ENCODE assay signal across 1 cellular context in the genomic region with DNA sequence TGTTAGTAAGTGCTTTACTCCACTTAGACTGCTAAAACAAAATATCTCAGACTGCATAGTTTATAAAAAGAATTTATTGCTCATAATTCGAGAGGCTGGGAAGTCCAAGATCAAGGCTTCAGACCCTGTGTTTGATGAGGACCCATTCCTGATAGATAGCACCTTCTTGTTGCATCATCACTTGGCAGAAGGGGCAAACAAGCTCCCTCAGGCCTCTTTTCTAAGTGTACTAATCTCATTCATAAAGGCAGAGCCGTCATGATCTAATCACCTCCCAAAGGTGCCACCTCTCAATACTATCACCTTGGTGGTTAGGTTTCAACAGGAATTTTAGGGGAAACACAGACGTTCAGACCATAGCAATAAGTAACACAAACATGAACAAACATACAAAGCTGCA.
TF ChIP-seq lines count a peak whose summit lies in the region.

No MANE protein-coding gene starts in this region.

TF ChIP-seq in GM12878, 131 proteins besides CTCF, POLR2A, EP300 and RAD21 (continued from another document):
- TF ChIP-seq, protein P1, sequence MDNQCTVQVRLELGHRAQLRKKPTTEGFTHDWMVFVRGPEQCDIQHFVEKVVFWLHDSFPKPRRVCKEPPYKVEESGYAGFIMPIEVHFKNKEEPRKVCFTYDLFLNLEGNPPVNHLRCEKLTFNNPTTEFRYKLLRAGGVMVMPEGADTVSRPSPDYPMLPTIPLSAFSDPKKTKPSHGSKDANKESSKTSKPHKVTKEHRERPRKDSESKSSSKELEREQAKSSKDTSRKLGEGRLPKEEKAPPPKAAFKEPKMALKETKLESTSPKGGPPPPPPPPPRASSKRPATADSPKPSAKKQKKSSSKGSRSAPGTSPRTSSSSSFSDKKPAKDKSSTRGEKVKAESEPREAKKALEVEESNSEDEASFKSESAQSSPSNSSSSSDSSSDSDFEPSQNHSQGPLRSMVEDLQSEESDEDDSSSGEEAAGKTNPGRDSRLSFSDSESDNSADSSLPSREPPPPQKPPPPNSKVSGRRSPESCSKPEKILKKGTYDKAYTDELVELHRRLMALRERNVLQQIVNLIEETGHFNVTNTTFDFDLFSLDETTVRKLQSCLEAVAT (IDR thresholded peaks at IDR 0.05): no peak
- TF ChIP-seq KDM1A (IDR thresholded peaks at IDR 0.05; ENCODE audit: borderline replicate concordance): no peak
- no peak for TF ChIP-seq RCOR1 (conservative IDR thresholded peaks at IDR 0.05; ENCODE audit: low read depth, low read length)
- no peak for TF ChIP-seq ZBTB33 (IDR thresholded peaks at IDR 0.05)
- TF ChIP-seq JUNB (IDR thresholded peaks at IDR 0.05): no peak
- TF ChIP-seq JUND (IDR thresholded peaks at IDR 0.05; ENCODE audit: low read depth, low read length): no peak
- TF ChIP-seq CREM (IDR thresholded peaks at IDR 0.05; ENCODE audit: low read depth): no peak
- no peak for TF ChIP-seq CHD4 (IDR thresholded peaks at IDR 0.05)
- TF ChIP-seq IRF5 (IDR thresholded peaks at IDR 0.05; ENCODE audit: borderline replicate concordance): no peak
